7 cellular contexts compared by ENCODE assay signal in genomic region chr3:54366007-54366406, GRCh38.
"Had no signal": no experiment of that assay in that cellular context is flagged by ENCODE, and none has a peak within 500 bp of the region (broad histone marks: within the 10 kb centered on the region; RNA-seq: fewer than 3 reads in every experiment).

No MANE protein-coding gene starts in this region.

- H3K4me2 ChIP-seq: KMS-11 had no signal

- H3K9ac ChIP-seq: KMS-11 had no signal

- DNase-seq: IMR-90, KBM-7, KG1 had no signal

- H3K27ac ChIP-seq: HL-60, KMS-11 had no signal

- H3K4me3 ChIP-seq: K562 had no signal

- ATAC-seq: HepG2, K562 had no signal
